In genomic region chr6:170461556-170462365, GRCh38 we compare ENCODE assay signal across 23 cellular contexts.
"Had no signal": no experiment of that assay in that cellular context is flagged by ENCODE, and none has a peak within 500 bp of the region (broad histone marks: within the 10 kb centered on the region; RNA-seq: fewer than 3 reads in every experiment).

No MANE protein-coding gene starts in this region.

- DNase-seq: activated B cell treated with CpG ODN at 0.5 μM for 24 hours; activated CD4-positive, alpha-beta T cell treated with anti-CD3 and anti-CD28 coated beads for 36 hours; activated CD4-positive, alpha-beta T cell treated with anti-CD3 and anti-CD28 coated beads, Interleukin-2, amount 50 U/mL, for 4 hours; activated gamma-delta T cell; activated T-cell treated with anti-CD3 and anti-CD28 coated beads, Interleukin-2, amount 50 U/mL, for 72 hours; amygdala; effector CD4-positive, alpha-beta T cell; glutamatergic neuron; left ventricle myocardium inferior; mammary epithelial cell; midbrain; sigmoid colon; stimulated activated CD4-positive, alpha-beta T cell treated with anti-CD3 and anti-CD28 coated beads, Interleukin-4, amount 100 ng/mL, for 1 hour; stimulated activated naive CD4-positive, alpha-beta T cell; T1000; trophoblast cell had no signal

- H3K79me2 ChIP-seq: hepatocyte had no signal

- H3K4me2 ChIP-seq: hepatocyte had no signal

- H2AFZ ChIP-seq: hepatocyte had no signal

- H3K27me3 ChIP-seq: testis, vagina had no signal

- H3K27ac Mint-ChIP-seq: activated B cell treated with CpG ODN at 0.5 μM for 24 hours; activated CD4-positive, alpha-beta T cell treated with anti-CD3 and anti-CD28 coated beads for 36 hours; activated naive CD4-positive, alpha-beta T cell treated with anti-CD3 and anti-CD28 coated beads, Interleukin-2, amount 50 U/mL, for 72 hours; activated T-cell treated with anti-CD3 and anti-CD28 coated beads, Interleukin-2, amount 50 U/mL, for 72 hours; dendritic cell treated with granulocyte-macrophage colony-stimulating factor and Interleukin-4, amounts not matched to agents 40 ng/mL and 50 ng/mL, for 4 days; T-helper 1 cell treated with Interleukin-12 subunit alpha and Interleukin-12 subunit beta and Interleukin-4 antibody, amounts not matched to agents 30 μg/mL and 1 μg/mL, for 36 hours had no signal

- H3K36me3 ChIP-seq: left ventricle myocardium inferior, sigmoid colon, vagina had no signal

- H3K9me3 Mint-ChIP-seq: activated naive CD4-positive, alpha-beta T cell treated with anti-CD3 and anti-CD28 coated beads, Interleukin-2, amount 50 U/mL, for 72 hours; T-helper 1 cell treated with Interleukin-12 subunit alpha and Interleukin-12 subunit beta and Interleukin-4 antibody, amounts not matched to agents 30 μg/mL and 1 μg/mL, for 36 hours had no signal

- H3K9me3 ChIP-seq: left ventricle myocardium inferior, sigmoid colon, testis, vagina had no signal

- H3K4me3 Mint-ChIP-seq: activated B cell treated with CpG ODN at 0.5 μM for 24 hours; activated CD4-positive, alpha-beta T cell treated with anti-CD3 and anti-CD28 coated beads for 36 hours; activated T-cell treated with anti-CD3 and anti-CD28 coated beads, Interleukin-2, amount 50 U/mL, for 72 hours; dendritic cell treated with granulocyte-macrophage colony-stimulating factor and Interleukin-4, amounts not matched to agents 40 ng/mL and 50 ng/mL, for 4 days; T-helper 1 cell treated with Interleukin-12 subunit alpha and Interleukin-12 subunit beta and Interleukin-4 antibody, amounts not matched to agents 30 μg/mL and 1 μg/mL, for 36 hours had no signal

- ATAC-seq: activated CD4-positive, alpha-beta T cell treated with anti-CD3 and anti-CD28 coated beads for 36 hours; activated naive CD4-positive, alpha-beta T cell treated with anti-CD3 and anti-CD28 coated beads, Interleukin-2, amount 50 U/mL, for 72 hours; activated T-cell treated with anti-CD3 and anti-CD28 coated beads, Interleukin-2, amount 50 U/mL, for 72 hours; esophagus mucosa had no signal

- H3K36me3 Mint-ChIP-seq: activated naive CD4-positive, alpha-beta T cell treated with anti-CD3 and anti-CD28 coated beads, Interleukin-2, amount 50 U/mL, for 72 hours had no signal

- H3K4me1 ChIP-seq: sigmoid colon, vagina had no signal

- H3K4me3 ChIP-seq: hepatocyte, left ventricle myocardium inferior, sigmoid colon, testis, vagina had no signal

- H3K27ac ChIP-seq: hepatocyte, left ventricle myocardium inferior, sigmoid colon, testis, vagina had no signal

- H3K27me3 Mint-ChIP-seq: dendritic cell treated with granulocyte-macrophage colony-stimulating factor and Interleukin-4, amounts not matched to agents 40 ng/mL and 50 ng/mL, for 4 days had no signal
